3 cellular contexts compared by ENCODE assay signal in the genomic region with DNA sequence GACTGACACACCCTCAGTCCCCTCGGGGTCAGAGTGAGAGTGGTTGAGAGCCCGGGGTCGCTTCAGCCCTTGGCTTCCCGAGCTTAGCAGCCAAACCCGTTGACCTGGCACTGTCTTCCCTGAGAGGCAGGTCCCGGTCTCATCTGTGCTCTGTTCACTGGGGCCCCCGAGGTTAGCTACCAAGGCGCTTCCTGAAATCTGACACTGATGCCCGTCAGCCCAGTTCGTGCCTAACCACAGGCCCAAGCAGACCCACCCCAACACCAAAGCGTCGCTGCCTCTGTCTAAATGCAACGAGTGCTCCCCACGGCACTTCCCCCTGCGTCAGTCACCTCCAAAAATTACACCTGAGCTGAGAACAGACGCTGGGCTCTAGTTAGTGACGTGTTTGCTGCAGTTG. TPM values are rescaled to one million over a fixed set of nuclear protein-coding genes. Genes with fewer than 3 reads are reported as not detected.
"Had no signal": no experiment of that assay in that cellular context is flagged by ENCODE, and none has a peak within 500 bp of the region (broad histone marks: within the 10 kb centered on the region; RNA-seq: fewer than 3 reads in every experiment).

No MANE protein-coding gene starts in this region.

RNA-seq across cellular contexts. Expression of gene TMEM240, which starts 26.1 kb away (rescaled TPM):
- total RNA-seq: activated CD4-positive, alpha-beta T cell treated with anti-CD3 and anti-CD28 coated beads, Interleukin-2, amount 10 ng/mL, durations not matched to agents 24 days and 14 days; activated naive CD4-positive, alpha-beta T cell treated with anti-CD3 and anti-CD28 coated beads for 36 hours; RPMI7951 had no signal
